In the genomic region with DNA sequence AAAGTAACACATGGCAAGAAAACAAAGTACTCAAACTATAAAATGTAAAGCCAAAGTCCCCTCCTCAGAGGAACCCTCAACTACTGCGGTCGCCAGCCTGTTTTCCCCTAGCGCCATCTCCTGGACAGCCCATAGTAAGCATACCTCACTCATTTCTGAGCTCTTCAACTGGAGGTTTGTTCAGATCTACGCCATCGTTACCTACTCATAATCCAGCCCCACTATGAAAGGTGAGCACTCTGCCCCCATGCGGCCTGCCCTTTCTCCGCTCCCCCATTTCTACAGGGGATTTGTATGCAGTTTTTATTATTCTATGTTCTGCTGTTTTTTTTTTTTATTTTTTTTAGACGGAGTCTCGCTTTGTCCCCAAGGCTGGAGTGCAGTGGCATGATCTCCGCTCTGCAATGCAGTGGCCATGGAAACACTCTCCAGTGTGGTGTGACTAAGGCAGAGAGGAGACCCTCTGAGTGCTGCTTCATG, we compare ENCODE assay signal across 8 cellular contexts. TPM values are rescaled to one million over a fixed set of nuclear protein-coding genes. Genes with fewer than 3 reads are reported as not detected.
A peak's percentile ranks its signal among the peaks of the same experiment; 100 is the strongest.
DNase-seq lines count a peak whose midpoint lies in the region; ATAC-seq, FAIRE-seq and TF ChIP-seq lines count a peak whose summit lies in the region.

No MANE protein-coding gene starts in this region.

- no peak overlapping the region for H3K27ac ChIP-seq in H1 (ENCODE audit: low read depth, low read length)
- peak overlapping the region; percentile 18 for H3K27ac ChIP-seq in naive thymus-derived CD4-positive, alpha-beta T cell (ENCODE audit: low read depth, low read length)

- peaks cover 7% of the 10 kb centered on the region for H3K36me3 Mint-ChIP-seq in activated CD8-positive, alpha-beta T cell treated with anti-CD3 and anti-CD28 coated beads for 36 hours (ENCODE audit: low read depth)
- no peaks in the 10 kb centered on the region for H3K36me3 Mint-ChIP-seq in naive thymus-derived CD4-positive, alpha-beta T cell

- CTCF ChIA-PET in activated CD8-positive, alpha-beta T cell treated with anti-CD3 and anti-CD28 coated beads for 36 hours (lab: Charles Lee) = interaction anchor here (0.6 to 3.8 kb wide), 29 partner anchors 9 to 171 kb away, joined by 3 to 25 read pairs (median 4); partner anchors contain the start of genes FOSB, OPA3, QPCTL and SNRPD2
- CTCF ChIA-PET in H1 (lab: Charles Lee; ENCODE audit: partially characterized antibody) = interaction anchor here (0.5 to 4.7 kb wide), 47 partner anchors 10 to 1453 kb away, joined by 3 to 46 read pairs (median 5); partner anchors contain the start of genes EML2 and PPM1N
- CTCF ChIA-PET in naive thymus-derived CD4-positive, alpha-beta T cell (lab: Charles Lee) = interaction anchor here (0.5 to 1.8 kb wide), 12 partner anchors 8 to 119 kb away, joined by 3 to 11 read pairs (median 3); no protein-coding TSS in a partner anchor

- H4K91ac ChIP-seq in H1 (replicated peaks; ENCODE audit: insufficient read length, low read length) = no peak overlapping the region

- H3K9me3 Mint-ChIP-seq in activated CD8-positive, alpha-beta T cell treated with anti-CD3 and anti-CD28 coated beads for 36 hours = no peaks in the 10 kb centered on the region
- no peaks in the 10 kb centered on the region for H3K9me3 Mint-ChIP-seq in naive thymus-derived CD4-positive, alpha-beta T cell

- no peak overlapping the region for H2AFZ ChIP-seq in H1 (ENCODE audit: low read length)

- no peak overlapping the region for H2BK12ac ChIP-seq in H1 (ENCODE audit: low read depth, low read length)

- no peaks in the 10 kb centered on the region for H3K36me3 ChIP-seq in H1 (ENCODE audit: control insufficient read depth in 2 of 4, insufficient read depth in 4 of 4, low read length in 3 of 4)
- H3K36me3 ChIP-seq in naive thymus-derived CD4-positive, alpha-beta T cell (ENCODE audit: control insufficient read depth in 2 of 3, insufficient read depth in 3 of 3, low read length in 3 of 3) = peaks cover 0 to 13% (median 0%) of the 10 kb centered on the region in 3 experiments

- no peak overlapping the region for H4K5ac ChIP-seq in H1 (ENCODE audit: insufficient read length, low read depth, low read length)

- peaks cover 22% of the 10 kb centered on the region for H3K4me1 Mint-ChIP-seq in activated CD8-positive, alpha-beta T cell treated with anti-CD3 and anti-CD28 coated beads for 36 hours (ENCODE audit: low read depth)
- H3K4me1 Mint-ChIP-seq in naive thymus-derived CD4-positive, alpha-beta T cell = peaks cover 20 to 48% (median 34%) of the 10 kb centered on the region in 7 donors

- no peak overlapping the region for H2BK5ac ChIP-seq in H1 (ENCODE audit: low read depth, low read length)

- TF ChIP-seq CTCF in AG09309 (IDR thresholded peaks at IDR 0.05; ENCODE audit: control insufficient read depth, insufficient read depth, low read depth, low read length, missing control alignments) (peak; percentile 74), H1 (IDR thresholded peaks at IDR 0.05; ENCODE audit: control extremely low read depth in 1 of 3, insufficient read depth in 1 of 3, low read depth in 1 of 3, low read length in 3 of 3) (peak; percentile 70 to 92 (median 92))
- TF ChIP-seq CTCF in activated CD8-positive, alpha-beta T cell treated with anti-CD3 and anti-CD28 coated beads for 36 hours (IDR thresholded peaks at IDR 0.05) = peak; percentile 85

- peak; percentile 77 to 83 for TF ChIP-seq RAD21 in H1 (IDR thresholded peaks at IDR 0.05 in 1 of 2, conservative IDR thresholded peaks at IDR 0.05 in 1 of 2; ENCODE audit: low read depth in 2 of 2, low read length in 2 of 2)

- H3K23me2 ChIP-seq in H1 (ENCODE audit: low read depth, low read length) = no peaks in the 10 kb centered on the region

- H3K4me2 ChIP-seq in H1 (ENCODE audit: insufficient read depth in 1 of 2, low read depth in 2 of 2, low read length in 2 of 2) = no peak overlapping the region

- no peaks in the 10 kb centered on the region; the same call in 1 of the 2 replicates for H3K79me1 ChIP-seq in H1 (ENCODE audit: low read depth, low read length)

- no peak overlapping the region for H3K56ac ChIP-seq in H1 (replicated peaks; ENCODE audit: insufficient read length, low read depth, low read length)

- H2BK120ac ChIP-seq in H1 (replicated peaks; ENCODE audit: low read depth, low read length) = no peak overlapping the region

- no peak overlapping the region for H3K14ac ChIP-seq in H1 (ENCODE audit: insufficient read length)

- DNase-seq in AG09309 (ENCODE audit: low read depth) (no peak), NCI-H748 (lab: John Stamatoyannopoulos, UW; ENCODE audit: unreplicated experiment) (peak; percentile 78), H1 (ENCODE audit: low read depth in 1 of 2, low spot score in 2 of 2) (peak in 1 of 2 experiments; percentile 79)
- peak; percentile 84 for DNase-seq in activated CD8-positive, alpha-beta T cell treated with anti-CD3 and anti-CD28 coated beads for 36 hours
- DNase-seq in naive thymus-derived CD4-positive, alpha-beta T cell = peak; percentile 37 to 85 (median 81)
- DNase-seq in stimulated activated naive CD4-positive, alpha-beta T cell (lab: John Stamatoyannopoulos, UW) = peak; percentile 41 to 81 (median 72)

- no peak for TF ChIP-seq POLR2A in H1 (IDR thresholded peaks at IDR 0.05; ENCODE audit: control extremely low read depth in 1 of 2, low read depth in 2 of 2, low read length in 2 of 2)

- H2BK20ac ChIP-seq in H1 (ENCODE audit: low read length) = no peak overlapping the region

- no peak overlapping the region for H3K4me3 Mint-ChIP-seq in activated CD8-positive, alpha-beta T cell treated with anti-CD3 and anti-CD28 coated beads for 36 hours
- H3K4me3 Mint-ChIP-seq in naive thymus-derived CD4-positive, alpha-beta T cell = peak overlapping the region in 3 of 10 donors; percentile 52 to 75 (median 59)

- H3K4me3 ChIP-seq in AG09309 (ENCODE audit: control insufficient read depth, low read depth, low read length) (no peak overlapping the region), H1 (ENCODE audit: extremely low read depth in 1 of 4, insufficient read depth in 2 of 4, low read depth in 3 of 4, low read length in 4 of 4) (no peak overlapping the region)
- no peak overlapping the region for H3K4me3 ChIP-seq in naive thymus-derived CD4-positive, alpha-beta T cell (ENCODE audit: low read length)

- no peak overlapping the region for H3K9ac ChIP-seq in H1 (replicated peaks in 1 of 4; ENCODE audit: extremely low read depth in 1 of 4, low read depth in 3 of 4, low read length in 3 of 4)

- H2AK5ac ChIP-seq in H1 (ENCODE audit: low read depth, low read length) = no peak overlapping the region

- H3K18ac ChIP-seq in H1 (ENCODE audit: extremely low read depth, low read length) = no peak overlapping the region

- 30% methylated on average over 10 of the region's 10 CpGs; no CpG with 5 or more reads in 1 of the 2 experiments for WGBS in H1 (ENCODE audit: extremely low coverage in 1 of 2, insufficient coverage in 1 of 2, insufficient read length in 1 of 2, insufficient replicate concordance in 2 of 2, low coverage in 1 of 2, low lambda C conversion rate in 2 of 2, missing lambda C conversion rate in 1 of 2), 2 experiments

- H3K9me3 ChIP-seq in H1 (ENCODE audit: insufficient read depth in 2 of 2, low read depth in 1 of 2, low read length in 1 of 2) = no peaks in the 10 kb centered on the region
- H3K9me3 ChIP-seq in naive thymus-derived CD4-positive, alpha-beta T cell (ENCODE audit: control insufficient read depth in 2 of 3, low read length in 3 of 3) = no peaks in the 10 kb centered on the region

- FAIRE-seq in H1 (lab: Jason Lieb, UNC) = peak; percentile 92

- TF ChIP-seq EP300 in H1 (IDR thresholded peaks at IDR 0.05; ENCODE audit: borderline replicate concordance in 1 of 2, low read depth in 2 of 2, low read length in 2 of 2) = no peak

- H2BK15ac ChIP-seq in H1 (ENCODE audit: low read length) = no peak overlapping the region

- no peak overlapping the region for H4K8ac ChIP-seq in H1 (ENCODE audit: extremely low read depth, insufficient read depth, low read length)

- H3K27me3 Mint-ChIP-seq in activated CD8-positive, alpha-beta T cell treated with anti-CD3 and anti-CD28 coated beads for 36 hours = no peaks in the 10 kb centered on the region
- H3K27me3 Mint-ChIP-seq in naive thymus-derived CD4-positive, alpha-beta T cell = no peaks in the 10 kb centered on the region

- H3K27ac Mint-ChIP-seq in activated CD8-positive, alpha-beta T cell treated with anti-CD3 and anti-CD28 coated beads for 36 hours = no peak overlapping the region
- peak overlapping the region in 8 of 9 donors; percentile 14 to 86 (median 66) for H3K27ac Mint-ChIP-seq in naive thymus-derived CD4-positive, alpha-beta T cell

- H3K4ac ChIP-seq in H1 (replicated peaks; ENCODE audit: insufficient read length, low read depth, low read length) = no peak overlapping the region

- H4K20me1 ChIP-seq in H1 (replicated peaks in 1 of 2; ENCODE audit: control insufficient read depth in 1 of 2, insufficient read depth in 2 of 2, low read length in 2 of 2) = peaks cover 0 to 3% of the 10 kb centered on the region in 2 experiments

- H3K4me1 ChIP-seq in H1 (replicated peaks in 1 of 4; ENCODE audit: control insufficient read depth in 3 of 4, insufficient read depth in 4 of 4, low read length in 3 of 4) = peaks cover 0 to 6% (median 2%) of the 10 kb centered on the region in 4 experiments; a peak in 6 of 7 replicates
- H3K4me1 ChIP-seq in naive thymus-derived CD4-positive, alpha-beta T cell (ENCODE audit: control insufficient read depth in 2 of 2, insufficient read depth in 2 of 2, low read length in 2 of 2) = peaks cover 0 to 29% of the 10 kb centered on the region in 2 donors

- no peaks in the 10 kb centered on the region for H3K79me2 ChIP-seq in H1 (ENCODE audit: control insufficient read depth in 1 of 2, insufficient read depth in 2 of 2, low read length in 2 of 2)

- H3K27me3 ChIP-seq in H1 (replicated peaks in 1 of 4; ENCODE audit: control insufficient read depth in 3 of 4, extremely low read depth in 1 of 4, insufficient read depth in 3 of 4, low read length in 3 of 4) = no peaks in the 10 kb centered on the region
- no peaks in the 10 kb centered on the region for H3K27me3 ChIP-seq in naive thymus-derived CD4-positive, alpha-beta T cell (ENCODE audit: control insufficient read depth in 2 of 2, insufficient read depth in 2 of 2, low read length in 2 of 2)

- H3K23ac ChIP-seq in H1 (ENCODE audit: insufficient read length) = no peak overlapping the region

- intact Hi-C loops in activated CD8-positive, alpha-beta T cell treated with anti-CD3 and anti-CD28 coated beads for 36 hours (cut with micrococcal nuclease) = no loop called here
- intact Hi-C loops in naive thymus-derived CD4-positive, alpha-beta T cell (cut with micrococcal nuclease) = loop anchor here (1.0 kb wide), 7 partner anchors 26 to 85 kb away; partner anchors contain the start of genes OPA3 (in 1 of the 2), PPM1N (in 1 of the 2) and VASP (in 1 of the 2)

- POLR2A ChIA-PET in activated CD8-positive, alpha-beta T cell treated with anti-CD3 and anti-CD28 coated beads for 36 hours (lab: Charles Lee) = interaction anchor here (1.0 kb wide), 1 partner anchor 15 kb away, joined by 4 read pairs; no protein-coding TSS in a partner anchor
- POLR2A ChIA-PET in H1 (lab: Charles Lee; ENCODE audit: partially characterized antibody) = interaction anchor here (1.0 to 2.1 kb wide), 4 partner anchors 9 to 64 kb away, joined by 3 to 14 read pairs (median 4); no protein-coding TSS in a partner anchor
- POLR2A ChIA-PET in naive thymus-derived CD4-positive, alpha-beta T cell (lab: Charles Lee) = interaction anchor here (0.6 to 1.0 kb wide), 2 partner anchors 34 to 73 kb away, joined by 3 read pairs; no protein-coding TSS in a partner anchor

- ATAC-seq in GM21423 (IDR thresholded peaks at IDR 0.05; ENCODE audit: unreplicated experiment) (peak; percentile 47), GM21528 (IDR thresholded peaks at IDR 0.05; ENCODE audit: low FRiP score, unreplicated experiment) (no peak)
- ATAC-seq in activated CD8-positive, alpha-beta T cell treated with anti-CD3 and anti-CD28 coated beads for 36 hours = peak; percentile 98
- ATAC-seq in naive thymus-derived CD4-positive, alpha-beta T cell = peak; percentile 99

RNA-seq across cellular contexts. Expression of gene OPA3, which starts 26.2 kb away (rescaled TPM):
- total RNA-seq in activated CD8-positive, alpha-beta T cell treated with anti-CD3 and anti-CD28 coated beads for 36 hours = 10 to 100 TPM; 13.7 to 14.3 TPM
- 12.8 and 14.5 TPM in 2 replicates for total RNA-seq in H1 (2021; fragmentation: NEBNext Ultra II Directional; extraction: Animal tissue kit (Norgen Biotek cat#: 25700))
- 12.5 and 16.4 TPM in 2 replicates for polyA plus RNA-seq in H1 (2011; rRNA removed)
- polyA plus RNA-seq in H1 (2011; cell fraction: cytosol; rRNA removed) = 13.9 TPM
- 10.4 TPM for polyA plus RNA-seq in H1 (2011; cell fraction: nucleus; rRNA removed)
- 6.7 to 9.3 TPM (median 7.6 TPM) in 4 replicates for polyA plus RNA-seq in H1 (2012, experiment 1 of 2)
- 6.9 TPM for polyA plus RNA-seq in H1 (2012, experiment 2 of 2)
- polyA plus RNA-seq in H1 (2013, experiment 1 of 2) = 4.9 TPM
- polyA plus RNA-seq in H1 (2013, experiment 2 of 2) = 5.3 TPM
- 15.0 and 16.7 TPM in 2 replicates for polyA minus RNA-seq in H1 (2011; rRNA and poly(A)+ RNA removed)
- polyA minus RNA-seq in H1 (2011; cell fraction: cytosol; rRNA and poly(A)+ RNA removed) = 5.0 TPM
- 5.8 TPM for polyA minus RNA-seq in H1 (2011; cell fraction: nucleus; rRNA and poly(A)+ RNA removed)
- 10 to 100 TPM in 1 of 5 experiments, 1 to 10 TPM in 4; 7.8 to 14.3 (median 9.0) TPM for total RNA-seq in naive thymus-derived CD4-positive, alpha-beta T cell
- 10 to 100 TPM in 1 of 2 donors, 1 to 10 TPM in 1; 9.2 to 26.1 TPM for polyA plus RNA-seq in naive thymus-derived CD4-positive, alpha-beta T cell

RNA-seq across cellular contexts. Expression of gene GPR4, which starts 43.6 kb away (rescaled TPM):
- total RNA-seq in activated CD8-positive, alpha-beta T cell treated with anti-CD3 and anti-CD28 coated beads for 36 hours = not detected
- total RNA-seq in H1 (2021; fragmentation: NEBNext Ultra II Directional; extraction: Animal tissue kit (Norgen Biotek cat#: 25700)) = 0.19 TPM in 1 of 2 replicates, not detected in the other
- polyA plus RNA-seq in H1 (2011; rRNA removed) = 0.39 and 0.41 TPM in 2 replicates
- 0.16 TPM for polyA plus RNA-seq in H1 (2011; cell fraction: cytosol; rRNA removed)
- polyA plus RNA-seq in H1 (2011; cell fraction: nucleus; rRNA removed) = 0.20 TPM
- polyA plus RNA-seq in H1 (2012, experiment 1 of 2) = 0.13 to 0.51 TPM (median 0.21 TPM) in 4 replicates
- 0.29 TPM for polyA plus RNA-seq in H1 (2012, experiment 2 of 2)
- 0.20 TPM for polyA plus RNA-seq in H1 (2013, experiment 1 of 2)
- polyA plus RNA-seq in H1 (2013, experiment 2 of 2) = 0.13 TPM
- 0.06 TPM in 1 of 2 replicates, not detected in the other for polyA minus RNA-seq in H1 (2011; rRNA and poly(A)+ RNA removed)
- not detected for polyA minus RNA-seq in H1 (2011; cell fraction: cytosol; rRNA and poly(A)+ RNA removed)
- polyA minus RNA-seq in H1 (2011; cell fraction: nucleus; rRNA and poly(A)+ RNA removed) = not detected
- total RNA-seq in naive thymus-derived CD4-positive, alpha-beta T cell = not detected
- not detected for polyA plus RNA-seq in naive thymus-derived CD4-positive, alpha-beta T cell

RNA-seq across cellular contexts. Expression of gene VASP, which starts 51.2 kb away (rescaled TPM):
- 100 to 1,000 TPM; 152 to 153 TPM for total RNA-seq in activated CD8-positive, alpha-beta T cell treated with anti-CD3 and anti-CD28 coated beads for 36 hours
- 135 and 138 TPM in 2 replicates for total RNA-seq in H1 (2021; fragmentation: NEBNext Ultra II Directional; extraction: Animal tissue kit (Norgen Biotek cat#: 25700))
- 89.7 and 163 TPM in 2 replicates for polyA plus RNA-seq in H1 (2011; rRNA removed)
- 92.0 TPM for polyA plus RNA-seq in H1 (2011; cell fraction: cytosol; rRNA removed)
- 116 TPM for polyA plus RNA-seq in H1 (2011; cell fraction: nucleus; rRNA removed)
- polyA plus RNA-seq in H1 (2012, experiment 1 of 2) = 79.3 to 101 TPM (median 84.8 TPM) in 4 replicates
- polyA plus RNA-seq in H1 (2012, experiment 2 of 2) = 110 TPM
- 108 TPM for polyA plus RNA-seq in H1 (2013, experiment 1 of 2)
- polyA plus RNA-seq in H1 (2013, experiment 2 of 2) = 104 TPM
- 46.1 and 52.4 TPM in 2 replicates for polyA minus RNA-seq in H1 (2011; rRNA and poly(A)+ RNA removed)
- 83.1 TPM for polyA minus RNA-seq in H1 (2011; cell fraction: cytosol; rRNA and poly(A)+ RNA removed)
- 102 TPM for polyA minus RNA-seq in H1 (2011; cell fraction: nucleus; rRNA and poly(A)+ RNA removed)
- 100 to 1,000 TPM in 2 of 5 experiments, 10 to 100 TPM in 3; 71.3 to 206 (median 82.6) TPM for total RNA-seq in naive thymus-derived CD4-positive, alpha-beta T cell
- polyA plus RNA-seq in naive thymus-derived CD4-positive, alpha-beta T cell = 10 to 100 TPM; 27.0 to 39.7 TPM
